ENCODE assay signal across 21 cellular contexts in the genomic region with DNA sequence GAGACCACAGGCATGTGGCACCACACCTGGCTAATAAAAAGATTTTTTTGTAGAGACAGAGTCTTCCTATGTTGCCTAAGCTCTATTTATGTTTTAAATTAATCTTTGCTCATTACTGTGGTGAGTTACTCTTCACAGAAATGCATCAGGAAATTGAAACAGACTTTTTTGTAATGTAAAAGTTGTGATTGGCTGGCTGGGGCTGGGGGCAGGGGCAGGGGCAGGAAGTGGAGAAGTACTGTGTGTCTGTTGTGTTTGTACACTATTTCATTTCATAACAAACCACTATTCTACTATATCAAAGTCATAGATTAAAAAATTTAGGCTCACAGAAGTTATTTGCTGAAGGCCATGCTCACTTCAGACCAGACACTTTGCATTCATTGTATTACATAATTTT. TPM values are rescaled to one million over a fixed set of nuclear protein-coding genes. Genes with fewer than 3 reads are reported as not detected.
DNase-seq lines count a peak whose midpoint lies in the region; ATAC-seq and TF ChIP-seq lines count a peak whose summit lies in the region.
"Had no signal": no experiment of that assay in that cellular context is flagged by ENCODE, and none has a peak within 500 bp of the region (broad histone marks: within the 10 kb centered on the region; RNA-seq: fewer than 3 reads in every experiment).

No MANE protein-coding gene starts in this region.

- H3K27ac Mint-ChIP-seq in activated naive CD4-positive, alpha-beta T cell treated with anti-CD3 and anti-CD28 coated beads for 36 hours, result peak overlapping the region; percentile 64
- H3K27ac Mint-ChIP-seq in natural killer cell, result peak overlapping the region; percentile 15 to 42
- H3K27ac Mint-ChIP-seq: IgD-negative memory B cell, nephron progenitor cell, progenitor cell of endocrine pancreas, type B pancreatic cell had no signal

- H3K9ac ChIP-seq in Loucy (ENCODE audit: low read depth, low read length, poor library complexity, severe bottlenecking), result no peak overlapping the region

- H3K4me2 ChIP-seq in Loucy (ENCODE audit: low read depth, low read length, poor library complexity, severe bottlenecking), result peak overlapping the region; percentile 42

- H3K36me3 ChIP-seq in Loucy (ENCODE audit: insufficient read depth, low read length), result no peaks in the 10 kb centered on the region
- H3K36me3 ChIP-seq: Peyer's patch, spleen had no signal

- peaks cover 8% of the 10 kb centered on the region for H3K4me1 ChIP-seq in Loucy (ENCODE audit: insufficient read depth, low read length, poor library complexity, severe bottlenecking)
- H3K4me1 ChIP-seq: body of pancreas, Caco-2, foreskin keratinocyte, Peyer's patch had no signal

- H3K9me3 ChIP-seq in Loucy (ENCODE audit: insufficient read depth, low read depth, low read length), result no peaks in the 10 kb centered on the region
- H3K9me3 ChIP-seq: body of pancreas, Caco-2, Peyer's patch, spleen had no signal

- H4K20me1 ChIP-seq in Loucy (ENCODE audit: insufficient read depth, low read length, poor library complexity, severe bottlenecking), result no peaks in the 10 kb centered on the region

- H3K4me3 Mint-ChIP-seq in activated naive CD4-positive, alpha-beta T cell treated with anti-CD3 and anti-CD28 coated beads for 36 hours, result no peak overlapping the region
- H3K4me3 Mint-ChIP-seq in natural killer cell, result no peak overlapping the region
- H3K4me3 Mint-ChIP-seq: IgD-negative memory B cell, nephron progenitor cell, type B pancreatic cell had no signal

- no peaks in the 10 kb centered on the region for H3F3A ChIP-seq in Loucy (ENCODE audit: low read depth)

- H3K4me1 Mint-ChIP-seq in activated naive CD4-positive, alpha-beta T cell treated with anti-CD3 and anti-CD28 coated beads for 36 hours (ENCODE audit: low read depth), result peaks cover 14% of the 10 kb centered on the region
- peaks cover 6 to 9% of the 10 kb centered on the region in 2 donors for H3K4me1 Mint-ChIP-seq in natural killer cell

- no peak overlapping the region for H3K4me3 ChIP-seq in Loucy (ENCODE audit: low read length, poor library complexity, severe bottlenecking)
- H3K4me3 ChIP-seq: body of pancreas, Peyer's patch, spleen had no signal

- no peaks in the 10 kb centered on the region for H3K36me3 Mint-ChIP-seq in activated naive CD4-positive, alpha-beta T cell treated with anti-CD3 and anti-CD28 coated beads for 36 hours (ENCODE audit: low read depth)
- no peaks in the 10 kb centered on the region for H3K36me3 Mint-ChIP-seq in natural killer cell
- H3K36me3 Mint-ChIP-seq: IgD-negative memory B cell, type B pancreatic cell had no signal

- H3K9me2 ChIP-seq in Loucy (replicated peaks; ENCODE audit: low read depth, low read length), result no peaks in the 10 kb centered on the region

- CTCF ChIA-PET in activated naive CD4-positive, alpha-beta T cell treated with anti-CD3 and anti-CD28 coated beads for 36 hours (lab: Charles Lee), result interaction anchor here (1.3 to 2.6 kb wide), 2 partner anchors 137 to 141 kb away, joined by 5 to 7 read pairs; no protein-coding TSS in a partner anchor

- no peaks in the 10 kb centered on the region for H3K9me3 Mint-ChIP-seq in activated naive CD4-positive, alpha-beta T cell treated with anti-CD3 and anti-CD28 coated beads for 36 hours
- no peaks in the 10 kb centered on the region for H3K9me3 Mint-ChIP-seq in natural killer cell
- H3K9me3 Mint-ChIP-seq: IgD-negative memory B cell, nephron progenitor cell, type B pancreatic cell had no signal

- no peaks in the 10 kb centered on the region for H3K27me3 Mint-ChIP-seq in activated naive CD4-positive, alpha-beta T cell treated with anti-CD3 and anti-CD28 coated beads for 36 hours (ENCODE audit: low read depth)
- no peaks in the 10 kb centered on the region for H3K27me3 Mint-ChIP-seq in natural killer cell (ENCODE audit: low read depth in 2 of 2)
- H3K27me3 Mint-ChIP-seq: IgD-negative memory B cell, type B pancreatic cell had no signal

- ATAC-seq in natural killer cell (no peak), GM18502 (IDR thresholded peaks at IDR 0.05; ENCODE audit: poor library complexity, unreplicated experiment) (no peak)
- ATAC-seq: body of pancreas, foreskin keratinocyte, HCT116 had no signal

- no peaks in the 10 kb centered on the region for H3K27me3 ChIP-seq in Loucy (ENCODE audit: insufficient read depth, low read length, poor library complexity, severe bottlenecking)
- H3K27me3 ChIP-seq: body of pancreas, foreskin keratinocyte, Peyer's patch, spleen had no signal

- DNase-seq in activated gamma-delta T cell treated with Interleukin-2 at 50 U/mL for 16 hours (peak; percentile 9), activated gamma-delta T cell (lab: John Stamatoyannopoulos, UW) (no peak), natural killer cell (no peak), NCI-H1092 treated with DMSO at 0.1 percent for 48 hours (lab: John Stamatoyannopoulos, UW) (no peak), putamen (ENCODE audit: low spot score) (no peak)
- peak; percentile 49 for DNase-seq in activated naive CD4-positive, alpha-beta T cell treated with anti-CD3 and anti-CD28 coated beads for 36 hours
- DNase-seq: activated CD4-positive, alpha-beta T cell treated with anti-CD3 and anti-CD28 coated beads, Interleukin-2, amount 50 U/mL, for 4 hours; body of pancreas; Caco-2; foreskin keratinocyte; NCI-H1930; NCI-H345; nephron progenitor cell; Peyer's patch; spleen had no signal

- intact Hi-C loops in activated naive CD4-positive, alpha-beta T cell treated with anti-CD3 and anti-CD28 coated beads for 36 hours (cut with micrococcal nuclease), result loop anchor here (1.0 kb wide), 1 partner anchor 19 kb away; the partner anchor contains the start of gene ABRAXAS1
- intact Hi-C loops in natural killer cell (cut with micrococcal nuclease), result no loop called here

- TF ChIP-seq CTCF in Loucy (conservative IDR thresholded peaks at IDR 0.05; ENCODE audit: low read length) (no peak), natural killer cell (IDR thresholded peaks at IDR 0.05) (no peak)

- H3K79me2 ChIP-seq in Loucy (ENCODE audit: insufficient read depth, low read length), result no peaks in the 10 kb centered on the region

- H2AFZ ChIP-seq in Loucy (ENCODE audit: low read length), result peak overlapping the region; percentile 84

RNA-seq across cellular contexts. Expression of gene ABRAXAS1, which starts 19.1 kb away (rescaled TPM):
- 10 to 100 TPM; 19.7 to 20.9 TPM for total RNA-seq in activated naive CD4-positive, alpha-beta T cell treated with anti-CD3 and anti-CD28 coated beads for 36 hours
- total RNA-seq in natural killer cell, result 10 to 100 TPM; 10.7 to 14.0 (median 13.9) TPM

RNA-seq across cellular contexts. Expression of gene GPAT3, which starts 31.9 kb away (rescaled TPM):
- 1 to 10 TPM; 2.0 to 3.1 TPM for total RNA-seq in activated naive CD4-positive, alpha-beta T cell treated with anti-CD3 and anti-CD28 coated beads for 36 hours
- 10 to 100 TPM in 1 of 3 donors, 1 to 10 TPM in 1, under 1 TPM in 1; 0.54 to 11.3 (median 1.2) TPM for total RNA-seq in natural killer cell

RNA-seq across cellular contexts. Expression of gene MRPS18C, which starts 48.1 kb away (rescaled TPM):
- total RNA-seq in activated naive CD4-positive, alpha-beta T cell treated with anti-CD3 and anti-CD28 coated beads for 36 hours, result 10 to 100 TPM; 67.2 to 69.9 TPM
- total RNA-seq in natural killer cell, result 10 to 100 TPM; 14.4 to 26.0 (median 18.1) TPM

RNA-seq across cellular contexts. Expression of gene HELQ, which starts 48.4 kb away (rescaled TPM):
- total RNA-seq in activated naive CD4-positive, alpha-beta T cell treated with anti-CD3 and anti-CD28 coated beads for 36 hours, result 10 to 100 TPM in 1 of 2 experiments, 1 to 10 TPM in 1; 7.9 to 10.9 TPM
- total RNA-seq in natural killer cell, result 10 to 100 TPM; 19.8 to 33.6 (median 29.9) TPM

Comparison
In these comparisons a context has a peak if more than half of its experiments do, and no peak if none do; other contexts are left out.
1. DNase-seq: peak in activated gamma-delta T cell treated with Interleukin-2 at 50 U/mL for 16 hours (single experiment) and activated naive CD4-positive, alpha-beta T cell treated with anti-CD3 and anti-CD28 coated beads for 36 hours (single experiment); none in activated gamma-delta T cell (single experiment), natural killer cell (single experiment), NCI-H1092 treated with DMSO at 0.1 percent for 48 hours (single experiment) and putamen (single experiment).